ENCODE assay signal across 8 cellular contexts in the genomic region with DNA sequence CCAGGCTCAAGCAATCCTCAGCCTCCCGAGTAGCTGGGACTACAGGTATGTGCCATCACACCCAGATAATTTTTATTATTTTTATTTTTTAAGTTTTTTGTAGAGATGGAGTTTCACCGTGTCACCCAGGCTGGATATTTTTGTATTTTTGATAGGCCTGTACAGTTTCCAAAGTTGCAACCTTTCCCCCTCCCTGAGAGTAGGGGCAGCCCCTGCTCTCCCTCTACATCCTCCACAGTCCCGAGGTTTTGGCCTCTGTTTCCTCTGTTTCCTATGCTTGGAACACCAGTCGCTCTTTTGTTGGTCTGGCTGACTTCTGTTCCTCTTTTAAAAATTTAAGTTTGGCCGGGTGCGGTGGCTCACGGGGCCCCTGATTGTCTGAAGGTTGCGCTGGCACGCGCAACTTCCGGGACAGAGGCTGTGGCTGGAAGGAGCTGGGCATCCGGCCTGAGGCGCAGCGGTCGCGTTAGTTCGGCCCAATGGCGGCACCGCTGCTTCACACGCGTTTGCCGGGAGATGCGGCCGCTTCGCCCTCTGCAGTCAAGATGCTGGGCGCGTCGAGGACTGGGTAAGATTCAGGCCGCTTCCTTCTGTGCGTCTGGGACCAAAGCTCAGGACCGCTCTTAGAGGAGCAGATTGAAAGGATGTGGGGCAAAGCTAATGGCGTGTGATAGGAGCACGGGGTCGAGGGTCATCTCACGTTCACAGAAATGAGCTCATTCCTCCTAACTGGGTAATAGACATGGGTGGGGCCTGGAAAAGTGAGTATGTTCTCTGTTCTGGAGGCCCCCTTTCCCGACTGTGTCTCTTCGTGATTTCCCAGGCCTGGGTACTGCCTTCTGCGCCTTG.
A peak's percentile ranks its signal among the peaks of the same experiment; 100 is the strongest.
DNase-seq lines count a peak whose midpoint lies in the region; ATAC-seq and TF ChIP-seq lines count a peak whose summit lies in the region.
"Not testable (repeated sequence)": the region's sequence is repeated elsewhere in the genome, so short reads cannot be mapped to it uniquely, and the experiment has no call there.

No MANE protein-coding gene starts in this region.

- not testable (repeated sequence) for H3K4me1 ChIP-seq in GM23248 (ENCODE audit: insufficient read depth); Karpas-422 (ENCODE audit: low read length); left ventricle myocardium inferior; prostate gland (replicated peaks); tibial artery

- not testable (repeated sequence) for H3K27me3 Mint-ChIP-seq in activated CD4-positive, alpha-beta T cell treated with anti-CD3 and anti-CD28 coated beads for 36 hours

- DNase-seq in GM12865 (ENCODE audit: low read depth) (peak; percentile 64), GM23248 (peak; percentile 53), Karpas-422 (peak; percentile 74), astrocyte of the cerebellum (ENCODE audit: low read depth) (peak; percentile 2), left ventricle myocardium inferior (peak; percentile 40), tibial artery (peak; percentile 38 to 66)
- peak; percentile 58 for DNase-seq in activated CD4-positive, alpha-beta T cell treated with anti-CD3 and anti-CD28 coated beads for 36 hours
- not testable (repeated sequence) for DNase-seq in prostate gland (ENCODE audit: low spot score)

- peak overlapping the region; percentile 62 for H3K4me2 ChIP-seq in GM23248 (ENCODE audit: unreplicated experiment)
- peak overlapping the region; percentile 95 for H3K4me2 ChIP-seq in Karpas-422 (ENCODE audit: low read depth, low read length, poor library complexity, severe bottlenecking)

- not testable (repeated sequence) for TF ChIP-seq POLR2A in prostate gland (IDR thresholded peaks at IDR 0.05)

- not testable (repeated sequence) for H3K9me3 ChIP-seq in GM23248 (ENCODE audit: low read depth); Karpas-422 (ENCODE audit: low read length); left ventricle myocardium inferior (replicated peaks); prostate gland; tibial artery

- peak overlapping the region; percentile 98 for H3K27ac Mint-ChIP-seq in activated CD4-positive, alpha-beta T cell treated with anti-CD3 and anti-CD28 coated beads for 36 hours

- peaks cover 31% of the 10 kb centered on the region for H3K4me1 Mint-ChIP-seq in activated CD4-positive, alpha-beta T cell treated with anti-CD3 and anti-CD28 coated beads for 36 hours

- TF ChIP-seq CTCF in GM12865 (IDR thresholded peaks at IDR 0.05; ENCODE audit: insufficient read depth, low read depth, low read length, missing control alignments); astrocyte of the cerebellum (IDR thresholded peaks at IDR 0.05; ENCODE audit: low read depth, low read length, missing control alignments); left ventricle myocardium inferior (IDR thresholded peaks at IDR 0.05; ENCODE audit: borderline replicate concordance); prostate gland (IDR thresholded peaks at IDR 0.05); tibial artery (IDR thresholded peaks at IDR 0.05): not testable (repeated sequence)

- not testable (repeated sequence) for H3K36me3 Mint-ChIP-seq in activated CD4-positive, alpha-beta T cell treated with anti-CD3 and anti-CD28 coated beads for 36 hours (ENCODE audit: low read depth)

- not testable (repeated sequence) for H3F3A ChIP-seq in GM23248 (ENCODE audit: insufficient read depth)

- CTCF ChIA-PET in activated CD4-positive, alpha-beta T cell treated with anti-CD3 and anti-CD28 coated beads for 36 hours (lab: Charles Lee), result interaction anchor here (1.0 to 1.6 kb wide), 4 partner anchors 86 to 101 kb away, joined by 3 to 7 read pairs (median 4); no protein-coding TSS in a partner anchor

- peak; percentile 90 for ATAC-seq in activated CD4-positive, alpha-beta T cell treated with anti-CD3 and anti-CD28 coated beads for 36 hours

- intact Hi-C loops in activated CD4-positive, alpha-beta T cell treated with anti-CD3 and anti-CD28 coated beads for 36 hours (cut with DNase I, micrococcal nuclease), result loop anchor here in 1 of 2 experiments (5.0 kb wide), 1 partner anchor 87 kb away; the partner anchor contains the start of gene LAT
- intact Hi-C loops in left ventricle myocardium inferior (cut with micrococcal nuclease); prostate gland (cut with DNase I); tibial artery (cut with DNase I; ENCODE audit: low total_unique reads): not testable (repeated sequence)

- H3K9ac ChIP-seq in GM23248 (peak overlapping the region; percentile 64), Karpas-422 (ENCODE audit: low read length) (peak overlapping the region; percentile 76)

- H3K4me3 ChIP-seq in GM12865 (ENCODE audit: low read depth, low read length) (peak overlapping the region; percentile 72), GM23248 (peak overlapping the region; percentile 61), Karpas-422 (ENCODE audit: low read length) (peak overlapping the region; percentile 68), astrocyte of the cerebellum (ENCODE audit: low read depth, low read length) (peak overlapping the region; percentile 23), left ventricle myocardium inferior (peak overlapping the region; percentile 65), prostate gland (peak overlapping the region; percentile 28 to 30), tibial artery (peak overlapping the region; percentile 47 to 51)

- POLR2A ChIA-PET in activated CD4-positive, alpha-beta T cell treated with anti-CD3 and anti-CD28 coated beads for 36 hours (lab: Charles Lee), result interaction anchor here (0.6 to 0.8 kb wide), 2 partner anchors 54 to 75 kb away, joined by 3 read pairs; no protein-coding TSS in a partner anchor

- H4K20me1 ChIP-seq in GM23248 (ENCODE audit: insufficient read depth); Karpas-422 (ENCODE audit: insufficient read depth, low read depth, low read length): not testable (repeated sequence)

- not testable (repeated sequence) for H3K79me2 ChIP-seq in GM23248 (ENCODE audit: insufficient read depth)
- peaks cover 11% of the 10 kb centered on the region for H3K79me2 ChIP-seq in Karpas-422 (ENCODE audit: low read length)

- not testable (repeated sequence) for H3K9me3 Mint-ChIP-seq in activated CD4-positive, alpha-beta T cell treated with anti-CD3 and anti-CD28 coated beads for 36 hours (ENCODE audit: low read depth)

- WGBS in GM23248 (ENCODE audit: low coverage in 1 of 2, low lambda C conversion rate in 2 of 2, missing lambda C conversion rate in 2 of 2), 2 experiments, result 18 to 23% methylated on average over 30 to 38 of the region's 38 CpGs
- WGBS in prostate gland, result 16% methylated on average over 38 of the region's 38 CpGs

- in situ Hi-C loops in GM23248 (cut with MboI); astrocyte of the cerebellum (cut with HindIII; ENCODE audit: low sequenced_read_pairs): not testable (repeated sequence)

- not testable (repeated sequence) for H3K9me2 ChIP-seq in GM23248 (ENCODE audit: insufficient read depth); Karpas-422 (replicated peaks; ENCODE audit: insufficient read depth, low read length)

- not testable (repeated sequence) for H3K36me3 ChIP-seq in GM23248 (ENCODE audit: low read depth); Karpas-422 (ENCODE audit: insufficient read depth, low read length); left ventricle myocardium inferior; prostate gland; tibial artery

- H3K27me3 ChIP-seq in GM23248 (replicated peaks; ENCODE audit: insufficient read depth); Karpas-422 (ENCODE audit: low read length); left ventricle myocardium inferior (ENCODE audit: low read depth); prostate gland (replicated peaks; ENCODE audit: insufficient read depth); tibial artery: not testable (repeated sequence)

- H3K4me3 Mint-ChIP-seq in activated CD4-positive, alpha-beta T cell treated with anti-CD3 and anti-CD28 coated beads for 36 hours, result peak overlapping the region; percentile 87

- peak overlapping the region; percentile 94 for H2AFZ ChIP-seq in GM23248
- not testable (repeated sequence) for H2AFZ ChIP-seq in Karpas-422 (ENCODE audit: low read length)

- H3K27ac ChIP-seq in GM23248, result not testable (repeated sequence)
- H3K27ac ChIP-seq in Karpas-422 (ENCODE audit: low read length) (peak overlapping the region; percentile 43; the same call in 1 of the 2 replicates), left ventricle myocardium inferior (replicated peaks) (peak overlapping the region; percentile 81), prostate gland (peak overlapping the region; percentile 41 to 66), tibial artery (peak overlapping the region; percentile 57 to 72)
